Comparison of ENCODE assay signal across 13 cellular contexts in genomic region chrX:77668391-77669237, GRCh38.
DNase-seq lines count a peak whose midpoint lies in the region; ATAC-seq and FAIRE-seq lines count a peak whose summit lies in the region.
"Had no signal": no experiment of that assay in that cellular context is flagged by ENCODE, and none has a peak within 500 bp of the region (broad histone marks: within the 10 kb centered on the region; RNA-seq: fewer than 3 reads in every experiment).

No MANE protein-coding gene starts in this region.

- no peaks in the 10 kb centered on the region for H3K4me1 ChIP-seq in small intestine (ENCODE audit: control insufficient read depth in 2 of 2, insufficient read depth in 1 of 2, low read depth in 1 of 2, low read length in 1 of 2)
- H3K4me1 ChIP-seq: left lung had no signal

- no peak overlapping the region for H3K4me3 ChIP-seq in small intestine (ENCODE audit: low read depth in 1 of 2, low read length in 2 of 2)
- H3K4me3 ChIP-seq: left lung had no signal

- peaks cover 0 to 2% of the 10 kb centered on the region in 2 donors for H3K36me3 ChIP-seq in small intestine (ENCODE audit: control insufficient read depth in 2 of 2, insufficient read depth in 2 of 2, low read length in 2 of 2)
- H3K36me3 ChIP-seq: left lung had no signal

- peak; percentile 40 to 59 for ATAC-seq in activated naive CD4-positive, alpha-beta T cell treated with anti-CD3 and anti-CD28 coated beads, Interleukin-2, amount 50 U/mL, for 72 hours
- ATAC-seq in esophagus mucosa: peak; percentile 90
- ATAC-seq: left lung had no signal

- no peak for DNase-seq in activated naive CD4-positive, alpha-beta T cell treated with anti-CD3 and anti-CD28 coated beads, Interleukin-2, amount 50 U/mL, for 72 hours (ENCODE audit: low spot score in 2 of 2)
- DNase-seq in activated naive CD4-positive, alpha-beta T cell (lab: John Stamatoyannopoulos, UW): no peak
- DNase-seq in SIG-M5 (lab: John Stamatoyannopoulos, UW): peak; percentile 8
- no peak for DNase-seq in small intestine
- DNase-seq in DMS79 treated with DMSO at 0.1 percent for 48 hours (lab: John Stamatoyannopoulos, UW): no peak
- no peak for DNase-seq in posterior cingulate gyrus
- no peak for DNase-seq in SHP77 (lab: John Stamatoyannopoulos, UW)
- DNase-seq: anterior cingulate cortex; left lung; NCI-H1048; stimulated activated CD4-positive, alpha-beta T cell treated with anti-CD3 and anti-CD28 coated beads, Interleukin-4, amount 100 ng/mL, for 1 hour had no signal

- no peaks in the 10 kb centered on the region for H3K9me3 ChIP-seq in small intestine (ENCODE audit: control insufficient read depth, low read depth)
- H3K9me3 ChIP-seq: left lung had no signal

- peak overlapping the region in 1 of 2 donors; percentile 51 for H3K27ac Mint-ChIP-seq in activated naive CD4-positive, alpha-beta T cell treated with anti-CD3 and anti-CD28 coated beads, Interleukin-2, amount 50 U/mL, for 72 hours
- H3K27ac Mint-ChIP-seq: CD4-positive, CD25-positive, alpha-beta regulatory T cell had no signal

- WGBS in small intestine, 3 donors: 72 to 81% (median 75%) methylated on average over 10 of the region's 10 CpGs

- H3K27ac ChIP-seq in small intestine (ENCODE audit: low read depth in 1 of 2, low read length in 1 of 2): no peak overlapping the region

- FAIRE-seq in small intestine (lab: Jason Lieb, UNC): peak; percentile 61

- intact Hi-C loops in posterior cingulate gyrus (cut with DNase I): no loop called here

- no peaks in the 10 kb centered on the region for H3K27me3 ChIP-seq in small intestine (ENCODE audit: control insufficient read depth in 2 of 2, insufficient read depth in 2 of 2, low read length in 2 of 2)
- H3K27me3 ChIP-seq: left lung had no signal

- no peaks in the 10 kb centered on the region for H3K9me3 Mint-ChIP-seq in activated naive CD4-positive, alpha-beta T cell treated with anti-CD3 and anti-CD28 coated beads, Interleukin-2, amount 50 U/mL, for 72 hours
- H3K9me3 Mint-ChIP-seq: CD4-positive, CD25-positive, alpha-beta regulatory T cell had no signal

- H3K36me3 Mint-ChIP-seq in activated naive CD4-positive, alpha-beta T cell treated with anti-CD3 and anti-CD28 coated beads, Interleukin-2, amount 50 U/mL, for 72 hours: no peaks in the 10 kb centered on the region
